Comparison of ENCODE assay signal across 28 cellular contexts in genomic region chr4:27087306-27088045, GRCh38.
"Had no signal": no experiment of that assay in that cellular context is flagged by ENCODE, and none has a peak within 500 bp of the region (broad histone marks: within the 10 kb centered on the region; RNA-seq: fewer than 3 reads in every experiment).

No MANE protein-coding gene starts in this region.

- H3K4me3 Mint-ChIP-seq: activated B cell treated with CpG ODN at 0.5 μM for 24 hours; activated CD8-positive, alpha-beta T cell treated with anti-CD3 and anti-CD28 coated beads for 36 hours; activated naive CD8-positive, alpha-beta T cell; activated T-cell treated with anti-CD3 and anti-CD28 coated beads, Interleukin-2, amount 50 U/mL, for 72 hours; central memory CD8-positive, alpha-beta T cell; mesothelial cell of epicardium; naive B cell; nephron progenitor cell; stimulated activated effector memory CD8-positive, alpha-beta T cell treated with anti-CD3 and anti-CD28 coated beads, Interleukin-12 subunit alpha, Interleukin-12 subunit beta, amount 100 ng/mL, for 72 hours; stimulated activated naive CD8-positive, alpha-beta T cell treated with anti-CD3 and anti-CD28 coated beads, Interleukin-15, amount 100 ng/mL, for 72 hours had no signal

- H3K27me3 ChIP-seq: thyroid gland had no signal

- H2AFZ ChIP-seq: parathyroid adenoma had no signal

- H3K9me3 Mint-ChIP-seq: activated B cell treated with CpG ODN at 0.5 μM for 24 hours; activated CD8-positive, alpha-beta T cell treated with anti-CD3 and anti-CD28 coated beads for 36 hours; activated T-cell treated with anti-CD3 and anti-CD28 coated beads, Interleukin-2, amount 50 U/mL, for 72 hours; central memory CD8-positive, alpha-beta T cell; mesothelial cell of epicardium; nephron progenitor cell; stimulated activated effector memory CD8-positive, alpha-beta T cell treated with anti-CD3 and anti-CD28 coated beads, Interleukin-12 subunit alpha, Interleukin-12 subunit beta, amount 100 ng/mL, for 72 hours; stimulated activated naive CD8-positive, alpha-beta T cell treated with anti-CD3 and anti-CD28 coated beads, Interleukin-15, amount 100 ng/mL, for 72 hours had no signal

- H3K27ac ChIP-seq: gastrocnemius medialis, parathyroid adenoma, psoas muscle, sigmoid colon, thyroid gland had no signal

- H3K27ac Mint-ChIP-seq: activated B cell treated with CpG ODN at 0.5 μM for 24 hours; activated CD8-positive, alpha-beta T cell treated with anti-CD3 and anti-CD28 coated beads for 36 hours; activated naive CD8-positive, alpha-beta T cell; activated T-cell treated with anti-CD3 and anti-CD28 coated beads, Interleukin-2, amount 50 U/mL, for 72 hours; mesothelial cell of epicardium; naive B cell; stimulated activated effector memory CD8-positive, alpha-beta T cell treated with anti-CD3 and anti-CD28 coated beads, Interleukin-12 subunit alpha, Interleukin-12 subunit beta, amount 100 ng/mL, for 72 hours; stimulated activated naive CD8-positive, alpha-beta T cell treated with anti-CD3 and anti-CD28 coated beads, Interleukin-15, amount 100 ng/mL, for 72 hours had no signal

- H3K4me1 Mint-ChIP-seq: central memory CD8-positive, alpha-beta T cell; stimulated activated naive CD8-positive, alpha-beta T cell treated with anti-CD3 and anti-CD28 coated beads, Interleukin-15, amount 100 ng/mL, for 72 hours had no signal

- H3K79me2 ChIP-seq: parathyroid adenoma had no signal

- H3K36me3 Mint-ChIP-seq: activated naive CD8-positive, alpha-beta T cell; mesothelial cell of epicardium; stimulated activated effector memory CD8-positive, alpha-beta T cell treated with anti-CD3 and anti-CD28 coated beads, Interleukin-12 subunit alpha, Interleukin-12 subunit beta, amount 100 ng/mL, for 72 hours had no signal

- H3K36me3 ChIP-seq: gastrocnemius medialis, sigmoid colon, thyroid gland had no signal

- H3K4me3 ChIP-seq: gastrocnemius medialis, psoas muscle, sigmoid colon, thyroid gland had no signal

- H3K4me1 ChIP-seq: parathyroid adenoma, psoas muscle had no signal

- H3K9me3 ChIP-seq: gastrocnemius medialis, psoas muscle, sigmoid colon, thyroid gland had no signal

- ATAC-seq: activated CD8-positive, alpha-beta T cell treated with anti-CD3 and anti-CD28 coated beads for 36 hours; activated T-cell treated with anti-CD3 and anti-CD28 coated beads, Interleukin-2, amount 50 U/mL, for 72 hours; gastrocnemius medialis; left cardiac atrium; left ventricle myocardium superior; psoas muscle; stimulated activated effector memory CD8-positive, alpha-beta T cell treated with anti-CD3 and anti-CD28 coated beads, Interleukin-12 subunit alpha, Interleukin-12 subunit beta, amount 100 ng/mL, for 72 hours; stimulated activated naive CD8-positive, alpha-beta T cell treated with anti-CD3 and anti-CD28 coated beads, Interleukin-15, amount 100 ng/mL, for 72 hours had no signal

- DNase-seq: activated B cell treated with CpG ODN at 0.5 μM for 24 hours; activated CD4-positive, alpha-beta T cell treated with anti-CD3 and anti-CD28 coated beads, Interleukin-2, amount 50 U/mL, for 1 hour; activated CD8-positive, alpha-beta T cell treated with anti-CD3 and anti-CD28 coated beads for 36 hours; activated naive CD4-positive, alpha-beta T cell treated with Interleukin-2 at 50 U/mL for 16 hours; activated T-cell treated with anti-CD3 and anti-CD28 coated beads for 4 hours; activated T-cell treated with anti-CD3 and anti-CD28 coated beads, Interleukin-2, amount 50 U/mL, for 72 hours; effector CD8-positive, alpha-beta T cell; erythroblast; gastrocnemius medialis; glutamatergic neuron; left cardiac atrium; left ventricle myocardium superior; mammary epithelial cell; naive B cell; nephron progenitor cell; nucleus accumbens; psoas muscle; sigmoid colon; small intestine; stimulated activated CD4-positive, alpha-beta T cell treated with anti-CD3 and anti-CD28 coated beads, Interleukin-4, amount 100 ng/mL, for 24 hours; stimulated activated naive CD8-positive, alpha-beta T cell treated with anti-CD3 and anti-CD28 coated beads, Interleukin-15, amount 100 ng/mL, for 72 hours; T-helper 2 cell; thyroid gland had no signal

- H3K9ac ChIP-seq: parathyroid adenoma had no signal
